ENCODE assay signal across 1 cellular context in the genomic region with DNA sequence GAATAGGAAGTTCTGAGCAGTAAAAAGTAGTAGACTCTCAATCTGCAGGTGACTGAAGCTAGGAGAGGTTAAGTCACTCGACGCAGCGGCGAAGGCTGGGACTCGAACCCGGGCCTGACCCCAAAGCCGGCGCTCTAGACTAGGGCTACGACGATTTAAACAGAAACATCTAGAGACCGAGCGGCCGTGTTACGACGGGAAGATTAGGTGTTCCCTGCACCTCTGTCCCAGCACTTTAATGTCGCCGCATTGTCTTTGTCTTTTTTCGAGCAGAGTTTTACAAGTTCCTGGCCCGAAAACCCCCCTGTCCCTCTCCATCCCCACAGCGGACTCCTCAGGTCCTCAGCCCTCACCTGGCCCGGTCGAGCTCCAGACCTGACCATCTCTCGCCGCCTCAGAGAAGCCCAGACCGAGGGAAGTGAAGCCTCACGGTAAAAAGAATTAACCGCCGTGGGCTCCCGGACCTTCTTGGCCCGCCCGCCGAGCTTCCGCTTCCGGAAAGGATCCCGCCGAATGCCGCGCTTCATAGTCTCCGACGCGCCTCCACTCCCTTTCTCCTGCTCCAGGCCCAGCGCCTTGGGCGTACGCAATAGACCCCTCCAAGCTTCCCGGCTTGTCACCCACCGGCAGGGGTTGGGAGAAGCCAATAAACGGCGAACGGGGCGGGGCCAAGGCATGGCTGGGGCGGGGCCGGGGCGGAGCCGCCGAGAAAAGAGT.
A peak's percentile ranks its signal among the peaks of the same experiment; 100 is the strongest.
TF ChIP-seq lines count a peak whose summit lies in the region.

A gene with protein sequence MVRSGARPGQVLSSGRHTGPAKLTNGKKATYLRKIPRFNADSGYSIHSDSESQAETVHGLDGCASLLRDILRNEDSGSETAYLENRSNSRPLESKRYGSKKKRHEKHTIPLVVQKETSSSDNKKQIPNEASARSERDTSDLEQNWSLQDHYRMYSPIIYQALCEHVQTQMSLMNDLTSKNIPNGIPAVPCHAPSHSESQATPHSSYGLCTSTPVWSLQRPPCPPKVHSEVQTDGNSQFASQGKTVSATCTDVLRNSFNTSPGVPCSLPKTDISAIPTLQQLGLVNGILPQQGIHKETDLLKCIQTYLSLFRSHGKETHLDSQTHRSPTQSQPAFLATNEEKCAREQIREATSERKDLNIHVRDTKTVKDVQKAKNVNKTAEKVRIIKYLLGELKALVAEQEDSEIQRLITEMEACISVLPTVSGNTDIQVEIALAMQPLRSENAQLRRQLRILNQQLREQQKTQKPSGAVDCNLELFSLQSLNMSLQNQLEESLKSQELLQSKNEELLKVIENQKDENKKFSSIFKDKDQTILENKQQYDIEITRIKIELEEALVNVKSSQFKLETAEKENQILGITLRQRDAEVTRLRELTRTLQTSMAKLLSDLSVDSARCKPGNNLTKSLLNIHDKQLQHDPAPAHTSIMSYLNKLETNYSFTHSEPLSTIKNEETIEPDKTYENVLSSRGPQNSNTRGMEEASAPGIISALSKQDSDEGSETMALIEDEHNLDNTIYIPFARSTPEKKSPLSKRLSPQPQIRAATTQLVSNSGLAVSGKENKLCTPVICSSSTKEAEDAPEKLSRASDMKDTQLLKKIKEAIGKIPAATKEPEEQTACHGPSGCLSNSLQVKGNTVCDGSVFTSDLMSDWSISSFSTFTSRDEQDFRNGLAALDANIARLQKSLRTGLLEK (minus strand): TSS at position 439 of the 717 bp plus-strand sequence. CDS start 56 bp downstream, at position 383.

TF ChIP-seq in endothelial cell of umbilical vein, 7 proteins besides CTCF, POLR2A, EP300 and RAD21:
- TF ChIP-seq POLR2AphosphoS5 (IDR thresholded peaks at IDR 0.05; ENCODE audit: insufficient read depth, low read depth, low read length) (peak; percentile 78), MYC (IDR thresholded peaks at IDR 0.05; ENCODE audit: low read depth, low read length) (no peak)
TF ChIP-seq in endothelial cell of umbilical vein: peak in this region for 1.
